ENCODE assay signal across 11 cellular contexts in the genomic region with DNA sequence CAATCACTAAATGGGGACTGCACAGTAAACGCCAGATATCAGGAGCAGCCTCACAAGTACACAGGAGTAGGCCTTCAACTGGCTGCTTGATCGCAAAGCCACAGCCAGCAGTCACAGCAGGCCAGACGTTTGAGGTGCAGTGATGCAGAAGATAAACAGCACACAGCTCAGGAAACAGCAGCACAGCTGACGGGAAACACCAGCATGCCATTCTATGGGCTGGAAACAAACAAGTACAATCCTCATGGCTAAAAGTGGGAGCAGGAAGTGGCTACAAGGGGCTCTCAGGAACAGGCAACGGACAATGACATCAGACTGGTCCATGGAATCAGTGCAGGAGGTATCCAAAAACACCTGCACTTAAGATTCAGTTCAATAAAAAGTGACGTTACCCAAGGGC.
DNase-seq lines count a peak whose midpoint lies in the region; ATAC-seq and TF ChIP-seq lines count a peak whose summit lies in the region.
"Had no signal": no experiment of that assay in that cellular context is flagged by ENCODE, and none has a peak within 500 bp of the region (broad histone marks: within the 10 kb centered on the region; RNA-seq: fewer than 3 reads in every experiment).

No MANE protein-coding gene starts in this region.

- no peak for TF ChIP-seq CTCF in astrocyte of the spinal cord (IDR thresholded peaks at IDR 0.05; ENCODE audit: low read depth, low read length)
- TF ChIP-seq CTCF in left lung (IDR thresholded peaks at IDR 0.05) = no peak
- no peak for TF ChIP-seq CTCF in WERI-Rb-1 (IDR thresholded peaks at IDR 0.05; ENCODE audit: low read depth, low read length)

- H3K27ac ChIP-seq in left lung = peak overlapping the region in 1 of 2 donors; percentile 37
- H3K27ac ChIP-seq in WERI-Rb-1 = no peak overlapping the region
- H3K27ac ChIP-seq: coronary artery had no signal

- ATAC-seq in Right ventricle myocardium superior (ENCODE audit: poor library complexity) (peak; percentile 32), left lung (peak; percentile 44)

- H3K9me3 ChIP-seq in left lung = no peaks in the 10 kb centered on the region
- H3K9me3 ChIP-seq in WERI-Rb-1 (ENCODE audit: severe bottlenecking) = no peaks in the 10 kb centered on the region

- intact Hi-C loops in Right ventricle myocardium superior (cut with DNase I) (no loop called here), cardiac septum (cut with DNase I) (no loop called here), left lung (cut with DNase I) (no loop called here)

- DNase-seq in Right ventricle myocardium superior = no peak
- DNase-seq in cardiac septum (ENCODE audit: low spot score) = no peak
- DNase-seq in astrocyte of the spinal cord (ENCODE audit: low read depth, low spot score) = peak; percentile 49
- DNase-seq in left lung = no peak
- no peak for DNase-seq in GOT3 (lab: John Stamatoyannopoulos, UW)
- no peak for DNase-seq in WERI-Rb-1
- DNase-seq in RKO (ENCODE audit: low spot score) = no peak
- DNase-seq in NCI-H1048 (lab: John Stamatoyannopoulos, UW) = no peak
- DNase-seq: Kasumi-1; stimulated activated CD4-positive, alpha-beta T cell treated with anti-CD3 and anti-CD28 coated beads, Interleukin-2, amount 100 ng/mL, for 24 hours had no signal

- in situ Hi-C loops in astrocyte of the spinal cord (cut with HindIII; ENCODE audit: low sequenced_read_pairs) = no loop called here

- H3K27me3 ChIP-seq in left lung (no peaks in the 10 kb centered on the region), WERI-Rb-1 (ENCODE audit: insufficient read depth, low read depth, severe bottlenecking) (no peaks in the 10 kb centered on the region)

- H3K4me3 ChIP-seq in astrocyte of the spinal cord (ENCODE audit: low read depth, low read length) (no peak overlapping the region), left lung (no peak overlapping the region), WERI-Rb-1 (ENCODE audit: low read depth, low read length) (no peak overlapping the region)
- H3K4me3 ChIP-seq: coronary artery had no signal

- peaks cover 0 to 37% of the 10 kb centered on the region in 2 donors for H3K4me1 ChIP-seq in left lung

- H3K36me3 ChIP-seq in left lung (no peaks in the 10 kb centered on the region), WERI-Rb-1 (no peaks in the 10 kb centered on the region; the same call in 1 of the 2 replicates)
